11 cellular contexts compared by ENCODE assay signal in the genomic region with DNA sequence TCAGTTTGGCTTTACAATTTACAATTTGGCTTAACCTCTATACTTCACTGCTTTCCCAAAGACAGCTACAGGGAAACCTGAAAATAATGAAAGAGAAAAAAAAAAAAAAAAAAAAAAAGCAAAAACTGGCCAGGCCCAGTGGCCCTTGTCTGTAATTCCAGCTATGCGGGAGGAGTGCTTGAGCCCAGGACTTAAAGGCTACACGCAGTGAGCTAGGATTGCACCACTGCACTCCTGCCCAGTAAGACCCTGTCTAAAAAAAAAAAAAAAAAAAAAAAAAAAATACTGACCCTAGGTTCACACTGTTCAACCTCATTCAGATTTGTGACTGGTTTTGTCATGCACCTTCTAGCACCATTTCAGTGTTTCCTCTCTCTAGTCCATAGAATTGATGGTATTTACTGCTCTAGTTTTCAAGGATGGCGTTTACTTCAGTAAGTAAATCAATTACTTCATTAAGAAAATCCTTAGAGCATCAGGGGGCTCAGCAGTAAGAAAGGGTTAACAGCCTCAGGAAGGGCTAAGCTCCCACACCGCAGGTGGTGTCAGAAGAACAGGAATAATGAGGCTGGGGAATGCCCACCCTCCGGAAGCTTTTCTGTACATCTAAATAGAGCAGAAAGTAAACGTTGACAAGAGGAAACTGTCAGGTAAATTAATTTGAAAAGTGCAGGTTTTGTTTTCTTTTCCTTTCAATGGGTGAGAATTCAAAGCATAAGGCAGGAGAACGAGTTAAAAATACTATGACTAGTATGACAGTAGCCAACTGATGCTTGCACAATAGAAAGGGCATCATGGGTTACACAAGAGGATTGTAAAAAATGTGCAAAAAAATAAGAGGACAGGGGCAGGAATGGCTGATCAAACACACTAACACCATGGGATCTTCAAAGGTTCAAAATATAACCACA.
A peak's percentile ranks its signal among the peaks of the same experiment; 100 is the strongest.
DNase-seq lines count a peak whose midpoint lies in the region; ATAC-seq and TF ChIP-seq lines count a peak whose summit lies in the region.
"Had no signal": no experiment of that assay in that cellular context is flagged by ENCODE, and none has a peak within 500 bp of the region (broad histone marks: within the 10 kb centered on the region; RNA-seq: fewer than 3 reads in every experiment).

No MANE protein-coding gene starts in this region.

- peak; percentile 23 to 52 for DNase-seq in cardiac muscle cell (ENCODE audit: low read depth in 1 of 2, low spot score in 1 of 2)
- DNase-seq in right cardiac atrium, result no peak
- DNase-seq in NOMO-1 (lab: John Stamatoyannopoulos, UW; ENCODE audit: unreplicated experiment in 2 of 2), result peak; percentile 43 to 67
- DNase-seq in foreskin fibroblast, result peak; percentile 26 to 57
- DNase-seq in upper lobe of right lung, result no peak
- DNase-seq in NCI-H1930 (lab: John Stamatoyannopoulos, UW), result no peak
- DNase-seq: activated gamma-delta T cell treated with Interleukin-2 at 50 U/mL for 16 hours, foreskin melanocyte, KBM-7 had no signal

- no peaks in the 10 kb centered on the region for H3K4me1 ChIP-seq in cardiac muscle cell (ENCODE audit: low read depth)
- peaks cover 6% of the 10 kb centered on the region for H3K4me1 ChIP-seq in right cardiac atrium (ENCODE audit: control insufficient read depth, insufficient read depth, low read length)
- H3K4me1 ChIP-seq in upper lobe of right lung, result peaks cover 32% of the 10 kb centered on the region

- H3K27me3 ChIP-seq in cardiac muscle cell, result no peaks in the 10 kb centered on the region
- no peaks in the 10 kb centered on the region for H3K27me3 ChIP-seq in right cardiac atrium (ENCODE audit: control insufficient read depth, insufficient read depth)
- no peaks in the 10 kb centered on the region for H3K27me3 ChIP-seq in upper lobe of right lung

- no peaks in the 10 kb centered on the region for H3K36me3 ChIP-seq in cardiac muscle cell
- no peaks in the 10 kb centered on the region for H3K36me3 ChIP-seq in upper lobe of right lung

- TF ChIP-seq CTCF in cardiac muscle cell (IDR thresholded peaks at IDR 0.05; ENCODE audit: low read depth, low read length) (no peak), foreskin fibroblast (IDR thresholded peaks at IDR 0.05; ENCODE audit: low read depth, low read length) (no peak), upper lobe of right lung (IDR thresholded peaks at IDR 0.05) (no peak)

- intact Hi-C loops in right cardiac atrium (cut with DNase I) (no loop called here), upper lobe of right lung (cut with DNase I) (no loop called here)

- H3K9me3 ChIP-seq in cardiac muscle cell (ENCODE audit: low read depth) (no peaks in the 10 kb centered on the region), right cardiac atrium (ENCODE audit: control insufficient read depth, low read length) (no peaks in the 10 kb centered on the region), upper lobe of right lung (no peaks in the 10 kb centered on the region)

- H3K4me3 ChIP-seq in cardiac muscle cell (no peak overlapping the region), right cardiac atrium (ENCODE audit: low read length) (no peak overlapping the region), foreskin fibroblast (ENCODE audit: low read depth in 1 of 2, low read length in 2 of 2) (no peak overlapping the region), upper lobe of right lung (no peak overlapping the region)

- 56% methylated on average over 7 of the region's 7 CpGs for WGBS in right cardiac atrium

- no peak for ATAC-seq in right cardiac atrium
- peak; percentile 22 for ATAC-seq in upper lobe of right lung
- no peak for ATAC-seq in GM18517 (IDR thresholded peaks at IDR 0.05; ENCODE audit: unreplicated experiment)
- ATAC-seq in HG02870 (IDR thresholded peaks at IDR 0.05; ENCODE audit: unreplicated experiment), result no peak

- no peak overlapping the region for H3K27ac ChIP-seq in cardiac muscle cell
- no peak overlapping the region for H3K27ac ChIP-seq in right cardiac atrium (ENCODE audit: low read length)
- no peak overlapping the region for H3K27ac ChIP-seq in upper lobe of right lung

Comparison
In these comparisons a context has a peak if more than half of its experiments do, and no peak if none do; other contexts are left out.
1. DNase-seq: peak in cardiac muscle cell (2 of 2), NOMO-1 (2 of 2) and foreskin fibroblast (2 of 2); none in right cardiac atrium (0 of 3), upper lobe of right lung (single experiment) and NCI-H1930 (0 of 2).